ENCODE assay signal across 3 cellular contexts in the genomic region with DNA sequence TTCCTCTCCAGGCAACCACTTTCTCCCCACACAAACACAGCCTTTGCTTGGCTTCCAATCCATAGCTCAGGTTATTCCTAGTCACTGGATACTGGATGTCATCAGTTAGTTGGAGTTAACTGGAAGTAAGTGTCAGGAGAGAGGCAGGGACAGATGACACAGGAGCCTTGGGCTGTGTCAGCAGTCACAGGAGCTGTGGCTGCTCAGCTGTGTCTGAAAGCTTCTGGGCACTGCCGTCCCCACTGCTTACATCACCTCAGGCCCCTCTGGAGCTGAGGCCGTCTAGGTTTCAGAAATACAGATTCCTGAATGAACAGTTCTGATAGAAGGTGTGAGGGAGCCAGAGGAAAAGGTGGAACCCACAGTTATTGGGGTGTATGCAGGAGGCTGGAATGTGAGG.
TF ChIP-seq lines count a peak whose summit lies in the region.

No MANE protein-coding gene starts in this region.

TF ChIP-seq in SK-N-SH, 30 proteins besides CTCF, POLR2A, EP300 and RAD21:
- TF ChIP-seq GATA2 (CRISPR knock-in tag; IDR thresholded peaks at IDR 0.05): no peak
- TF ChIP-seq, protein P1, sequence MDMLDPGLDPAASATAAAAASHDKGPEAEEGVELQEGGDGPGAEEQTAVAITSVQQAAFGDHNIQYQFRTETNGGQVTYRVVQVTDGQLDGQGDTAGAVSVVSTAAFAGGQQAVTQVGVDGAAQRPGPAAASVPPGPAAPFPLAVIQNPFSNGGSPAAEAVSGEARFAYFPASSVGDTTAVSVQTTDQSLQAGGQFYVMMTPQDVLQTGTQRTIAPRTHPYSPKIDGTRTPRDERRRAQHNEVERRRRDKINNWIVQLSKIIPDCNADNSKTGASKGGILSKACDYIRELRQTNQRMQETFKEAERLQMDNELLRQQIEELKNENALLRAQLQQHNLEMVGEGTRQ (IDR thresholded peaks at IDR 0.05; ENCODE audit: borderline replicate concordance, low read depth, low read length): no peak
- TF ChIP-seq, protein P2, sequence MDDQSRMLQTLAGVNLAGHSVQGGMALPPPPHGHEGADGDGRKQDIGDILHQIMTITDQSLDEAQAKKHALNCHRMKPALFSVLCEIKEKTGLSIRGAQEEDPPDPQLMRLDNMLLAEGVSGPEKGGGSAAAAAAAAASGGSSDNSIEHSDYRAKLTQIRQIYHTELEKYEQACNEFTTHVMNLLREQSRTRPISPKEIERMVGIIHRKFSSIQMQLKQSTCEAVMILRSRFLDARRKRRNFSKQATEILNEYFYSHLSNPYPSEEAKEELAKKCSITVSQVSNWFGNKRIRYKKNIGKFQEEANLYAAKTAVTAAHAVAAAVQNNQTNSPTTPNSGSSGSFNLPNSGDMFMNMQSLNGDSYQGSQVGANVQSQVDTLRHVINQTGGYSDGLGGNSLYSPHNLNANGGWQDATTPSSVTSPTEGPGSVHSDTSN (IDR thresholded peaks at IDR 0.05): no peak

TF ChIP-seq in SK-N-SH treated with all-trans-retinoic acid at 6 μM for 48 hours, 23 proteins besides CTCF, POLR2A, EP300 and RAD21:
- TF ChIP-seq ZFP3 (CRISPR knock-in tag; IDR thresholded peaks at IDR 0.05) (no peak), RARB (CRISPR knock-in tag; IDR thresholded peaks at IDR 0.05) (no peak), ESRRG (CRISPR knock-in tag; IDR thresholded peaks at IDR 0.05) (no peak), ZNF565 (CRISPR knock-in tag; conservative IDR thresholded peaks at IDR 0.05; ENCODE audit: low read depth) (no peak), ZC3H10 (CRISPR knock-in tag; IDR thresholded peaks at IDR 0.05) (no peak), ZNF8 (CRISPR knock-in tag; IDR thresholded peaks at IDR 0.05) (no peak), ARNTL (CRISPR knock-in tag; IDR thresholded peaks at IDR 0.05; ENCODE audit: borderline replicate concordance, low read depth) (no peak), CSDC2 (CRISPR knock-in tag; IDR thresholded peaks at IDR 0.05) (no peak)
- TF ChIP-seq, protein P3, sequence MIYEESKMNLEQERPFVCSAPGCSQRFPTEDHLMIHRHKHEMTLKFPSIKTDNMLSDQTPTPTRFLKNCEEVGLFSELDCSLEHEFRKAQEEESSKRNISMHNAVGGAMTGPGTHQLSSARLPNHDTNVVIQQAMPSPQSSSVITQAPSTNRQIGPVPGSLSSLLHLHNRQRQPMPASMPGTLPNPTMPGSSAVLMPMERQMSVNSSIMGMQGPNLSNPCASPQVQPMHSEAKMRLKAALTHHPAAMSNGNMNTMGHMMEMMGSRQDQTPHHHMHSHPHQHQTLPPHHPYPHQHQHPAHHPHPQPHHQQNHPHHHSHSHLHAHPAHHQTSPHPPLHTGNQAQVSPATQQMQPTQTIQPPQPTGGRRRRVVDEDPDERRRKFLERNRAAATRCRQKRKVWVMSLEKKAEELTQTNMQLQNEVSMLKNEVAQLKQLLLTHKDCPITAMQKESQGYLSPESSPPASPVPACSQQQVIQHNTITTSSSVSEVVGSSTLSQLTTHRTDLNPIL (CRISPR knock-in tag; IDR thresholded peaks at IDR 0.05; ENCODE audit: low read depth): no peak
- TF ChIP-seq, protein P4, sequence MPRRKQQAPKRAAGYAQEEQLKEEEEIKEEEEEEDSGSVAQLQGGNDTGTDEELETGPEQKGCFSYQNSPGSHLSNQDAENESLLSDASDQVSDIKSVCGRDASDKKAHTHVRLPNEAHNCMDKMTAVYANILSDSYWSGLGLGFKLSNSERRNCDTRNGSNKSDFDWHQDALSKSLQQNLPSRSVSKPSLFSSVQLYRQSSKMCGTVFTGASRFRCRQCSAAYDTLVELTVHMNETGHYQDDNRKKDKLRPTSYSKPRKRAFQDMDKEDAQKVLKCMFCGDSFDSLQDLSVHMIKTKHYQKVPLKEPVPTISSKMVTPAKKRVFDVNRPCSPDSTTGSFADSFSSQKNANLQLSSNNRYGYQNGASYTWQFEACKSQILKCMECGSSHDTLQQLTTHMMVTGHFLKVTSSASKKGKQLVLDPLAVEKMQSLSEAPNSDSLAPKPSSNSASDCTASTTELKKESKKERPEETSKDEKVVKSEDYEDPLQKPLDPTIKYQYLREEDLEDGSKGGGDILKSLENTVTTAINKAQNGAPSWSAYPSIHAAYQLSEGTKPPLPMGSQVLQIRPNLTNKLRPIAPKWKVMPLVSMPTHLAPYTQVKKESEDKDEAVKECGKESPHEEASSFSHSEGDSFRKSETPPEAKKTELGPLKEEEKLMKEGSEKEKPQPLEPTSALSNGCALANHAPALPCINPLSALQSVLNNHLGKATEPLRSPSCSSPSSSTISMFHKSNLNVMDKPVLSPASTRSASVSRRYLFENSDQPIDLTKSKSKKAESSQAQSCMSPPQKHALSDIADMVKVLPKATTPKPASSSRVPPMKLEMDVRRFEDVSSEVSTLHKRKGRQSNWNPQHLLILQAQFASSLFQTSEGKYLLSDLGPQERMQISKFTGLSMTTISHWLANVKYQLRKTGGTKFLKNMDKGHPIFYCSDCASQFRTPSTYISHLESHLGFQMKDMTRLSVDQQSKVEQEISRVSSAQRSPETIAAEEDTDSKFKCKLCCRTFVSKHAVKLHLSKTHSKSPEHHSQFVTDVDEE (CRISPR knock-in tag; IDR thresholded peaks at IDR 0.05): no peak
- TF ChIP-seq, protein P5, sequence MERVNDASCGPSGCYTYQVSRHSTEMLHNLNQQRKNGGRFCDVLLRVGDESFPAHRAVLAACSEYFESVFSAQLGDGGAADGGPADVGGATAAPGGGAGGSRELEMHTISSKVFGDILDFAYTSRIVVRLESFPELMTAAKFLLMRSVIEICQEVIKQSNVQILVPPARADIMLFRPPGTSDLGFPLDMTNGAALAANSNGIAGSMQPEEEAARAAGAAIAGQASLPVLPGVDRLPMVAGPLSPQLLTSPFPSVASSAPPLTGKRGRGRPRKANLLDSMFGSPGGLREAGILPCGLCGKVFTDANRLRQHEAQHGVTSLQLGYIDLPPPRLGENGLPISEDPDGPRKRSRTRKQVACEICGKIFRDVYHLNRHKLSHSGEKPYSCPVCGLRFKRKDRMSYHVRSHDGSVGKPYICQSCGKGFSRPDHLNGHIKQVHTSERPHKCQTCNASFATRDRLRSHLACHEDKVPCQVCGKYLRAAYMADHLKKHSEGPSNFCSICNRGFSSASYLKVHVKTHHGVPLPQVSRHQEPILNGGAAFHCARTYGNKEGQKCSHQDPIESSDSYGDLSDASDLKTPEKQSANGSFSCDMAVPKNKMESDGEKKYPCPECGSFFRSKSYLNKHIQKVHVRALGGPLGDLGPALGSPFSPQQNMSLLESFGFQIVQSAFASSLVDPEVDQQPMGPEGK (CRISPR knock-in tag; IDR thresholded peaks at IDR 0.05; ENCODE audit: borderline replicate concordance): no peak

TF ChIP-seq in H1, 55 proteins besides CTCF, POLR2A, EP300 and RAD21:
- TF ChIP-seq, protein P6, sequence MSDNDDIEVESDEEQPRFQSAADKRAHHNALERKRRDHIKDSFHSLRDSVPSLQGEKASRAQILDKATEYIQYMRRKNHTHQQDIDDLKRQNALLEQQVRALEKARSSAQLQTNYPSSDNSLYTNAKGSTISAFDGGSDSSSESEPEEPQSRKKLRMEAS (IDR thresholded peaks at IDR 0.05): no peak
- TF ChIP-seq TAF1 (IDR thresholded peaks at IDR 0.05; ENCODE audit: low read depth, low read length): no peak
- no peak for TF ChIP-seq JUND (IDR thresholded peaks at IDR 0.05; ENCODE audit: low read length)
- TF ChIP-seq RFX5 (IDR thresholded peaks at IDR 0.05; ENCODE audit: borderline replicate concordance, low read depth, low read length): no peak
- no peak for TF ChIP-seq CEBPB (IDR thresholded peaks at IDR 0.05; ENCODE audit: low read depth, low read length)
- TF ChIP-seq GTF2F1 (IDR thresholded peaks at IDR 0.05; ENCODE audit: borderline replicate concordance, low read depth, low read length): no peak
- no peak for TF ChIP-seq EZH2 (IDR thresholded peaks at IDR 0.05; ENCODE audit: low read depth, low read length, severe bottlenecking)
- TF ChIP-seq YY1 (IDR thresholded peaks at IDR 0.05; ENCODE audit: low read depth, low read length): no peak
- no peak for TF ChIP-seq ASH2L (IDR thresholded peaks at IDR 0.05; ENCODE audit: low read length)
- TF ChIP-seq GABPA (IDR thresholded peaks at IDR 0.05; ENCODE audit: borderline replicate concordance, insufficient read depth, low read length): no peak
- TF ChIP-seq BRCA1 (IDR thresholded peaks at IDR 0.05; ENCODE audit: low read depth, low read length): no peak
- TF ChIP-seq SRF (IDR thresholded peaks at IDR 0.05; ENCODE audit: low read depth, low read length): no peak
- TF ChIP-seq SP4 (IDR thresholded peaks at IDR 0.05; ENCODE audit: low read length): no peak
- TF ChIP-seq KDM5A (IDR thresholded peaks at IDR 0.05; ENCODE audit: low read length): no peak
- TF ChIP-seq KDM1A (IDR thresholded peaks at IDR 0.05; ENCODE audit: borderline replicate concordance, low read length): no peak
- no peak for TF ChIP-seq RNF2 (IDR thresholded peaks at IDR 0.05; ENCODE audit: borderline replicate concordance, low read depth, low read length, missing control alignments, poor library complexity, severe bottlenecking)
- TF ChIP-seq NANOG (IDR thresholded peaks at IDR 0.05; ENCODE audit: insufficient read depth, low read depth, low read length, poor library complexity, severe bottlenecking): no peak
- TF ChIP-seq TEAD4 (IDR thresholded peaks at IDR 0.05; ENCODE audit: low read depth, low read length): no peak
- no peak for TF ChIP-seq KDM4A (IDR thresholded peaks at IDR 0.05; ENCODE audit: low read depth, low read length, severe bottlenecking)
TF ChIP-seq in H1: peak in this region for 0.
